ENCODE assay signal across 20 cellular contexts in genomic region chr3:38372214-38372601, GRCh38.
"Had no signal": no experiment of that assay in that cellular context is flagged by ENCODE, and none has a peak within 500 bp of the region (broad histone marks: within the 10 kb centered on the region; RNA-seq: fewer than 3 reads in every experiment).

No MANE protein-coding gene starts in this region.

- H3K4me2 ChIP-seq: SK-N-SH had no signal

- DNase-seq: Karpas-422, KG1, MM.1S, NCI-H1092 treated with DMSO at 0.1 percent for 48 hours, NCI-H1436, NCI-H187, NCI-H2029, NCI-H2081 treated with DMSO at 0.1 percent for 48 hours, NCI-H2171, NCI-H226, NCI-H446, NCI-H510A, NCI-H524 treated with DMSO at 0.1 percent for 48 hours, NCI-H69, NCI-H774, Right ventricle myocardium superior, RPMI8226, SK-N-SH, SW 1271 had no signal

- FAIRE-seq: RCC 7860 had no signal

- H3K9me3 ChIP-seq: SK-N-SH had no signal
